ENCODE assay signal across 27 cellular contexts in genomic region chr9:133761641-133762248, GRCh38. TPM values are rescaled to one million over a fixed set of nuclear protein-coding genes. Genes with fewer than 3 reads are reported as not detected.
DNase-seq lines count a peak whose midpoint lies in the region; ATAC-seq and TF ChIP-seq lines count a peak whose summit lies in the region.
"Had no signal": no experiment of that assay in that cellular context is flagged by ENCODE, and none has a peak within 500 bp of the region (broad histone marks: within the 10 kb centered on the region; RNA-seq: fewer than 3 reads in every experiment).

No MANE protein-coding gene starts in this region.

- no peaks in the 10 kb centered on the region for H3K9me3 Mint-ChIP-seq in activated CD8-positive, alpha-beta memory T cell treated with anti-CD3 and anti-CD28 coated beads, Interleukin-2, amount 10 ng/mL, durations not matched to agents 7 days and 5 days (ENCODE audit: low read depth)
- H3K9me3 Mint-ChIP-seq in type B pancreatic cell = no peaks in the 10 kb centered on the region
- peaks cover 13% of the 10 kb centered on the region for H3K9me3 Mint-ChIP-seq in activated T-helper 2 cell treated with anti-CD3 and anti-CD28 coated beads, Interferon-gamma antibody, Interleukin-2, Interleukin-4, amounts not matched to agents 10 μg/mL and 5 μg/mL and 100 μg/mL, durations not matched to agents 14 hours and 24 hours and 36 hours
- H3K9me3 Mint-ChIP-seq in activated CD8-positive, alpha-beta T cell treated with anti-CD3 and anti-CD28 coated beads for 36 hours = peaks cover 5% of the 10 kb centered on the region

- no peaks in the 10 kb centered on the region for H3K4me1 Mint-ChIP-seq in activated CD8-positive, alpha-beta memory T cell treated with anti-CD3 and anti-CD28 coated beads, Interleukin-2, amount 10 ng/mL, durations not matched to agents 7 days and 5 days
- H3K4me1 Mint-ChIP-seq in type B pancreatic cell (ENCODE audit: unreplicated experiment) = peaks cover 4% of the 10 kb centered on the region
- no peaks in the 10 kb centered on the region for H3K4me1 Mint-ChIP-seq in activated T-helper 2 cell treated with anti-CD3 and anti-CD28 coated beads, Interferon-gamma antibody, Interleukin-2, Interleukin-4, amounts not matched to agents 10 μg/mL and 5 μg/mL and 100 μg/mL, durations not matched to agents 14 hours and 24 hours and 36 hours (ENCODE audit: low read depth)
- H3K4me1 Mint-ChIP-seq in activated CD8-positive, alpha-beta T cell treated with anti-CD3 and anti-CD28 coated beads for 36 hours (ENCODE audit: low read depth) = no peaks in the 10 kb centered on the region
- H3K4me1 Mint-ChIP-seq: brain, CD14-positive monocyte had no signal

- CTCF ChIA-PET in activated CD8-positive, alpha-beta memory T cell treated with anti-CD3 and anti-CD28 coated beads, Interleukin-2, amount 10 ng/mL, durations not matched to agents 7 days and 5 days (lab: Charles Lee) = no interaction called here
- CTCF ChIA-PET in activated CD8-positive, alpha-beta T cell treated with anti-CD3 and anti-CD28 coated beads for 36 hours (lab: Charles Lee) = no interaction called here

- TF ChIP-seq CTCF in type B pancreatic cell (conservative IDR thresholded peaks at IDR 0.05) = no peak
- TF ChIP-seq CTCF in activated CD8-positive, alpha-beta T cell treated with anti-CD3 and anti-CD28 coated beads for 36 hours (IDR thresholded peaks at IDR 0.05) = no peak

- peak; percentile 31 for DNase-seq in activated effector memory CD4-positive, alpha-beta T cell treated with anti-CD3 and anti-CD28 coated beads, Interleukin-2, amount 50 U/mL, for 16 hours
- DNase-seq in activated effector memory CD4-positive, alpha-beta T cell treated with Interleukin-2 at 50 U/mL for 16 hours = no peak
- peak; percentile 28 for DNase-seq in activated CD8-positive, alpha-beta memory T cell treated with anti-CD3 and anti-CD28 coated beads, Interleukin-2, amount 10 ng/mL, durations not matched to agents 7 days and 5 days
- DNase-seq in mucosa of gallbladder (ENCODE audit: low spot score) (peak; percentile 6), type B pancreatic cell (ENCODE audit: extremely low spot score, unreplicated experiment) (peak; percentile 44), DMS79 treated with DMSO at 0.1 percent for 48 hours (lab: John Stamatoyannopoulos, UW) (no peak)
- no peak for DNase-seq in activated T-helper 2 cell treated with anti-CD3 and anti-CD28 coated beads, Interferon-gamma antibody, Interleukin-2, Interleukin-4, amounts not matched to agents 10 μg/mL and 5 μg/mL and 100 μg/mL, durations not matched to agents 14 hours and 24 hours and 36 hours (ENCODE audit: low spot score)
- no peak for DNase-seq in activated CD8-positive, alpha-beta T cell treated with anti-CD3 and anti-CD28 coated beads for 36 hours
- DNase-seq: activated CD4-positive, alpha-beta T cell treated with anti-CD3 and anti-CD28 coated beads for 4 hours; activated naive CD4-positive, alpha-beta T cell; activated T-cell treated with anti-CD3 and anti-CD28 coated beads, Interleukin-2, amount 50 U/mL, for 24 hours; amniotic stem cell; Calu3; effector CD4-positive, alpha-beta T cell; HFFc6; hypothalamus; NCI-H1048; NCI-H2107; PC-9; SIG-M5; stimulated activated CD4-positive, alpha-beta T cell treated with anti-CD3 and anti-CD28 coated beads, Interleukin-12 subunit alpha, Interleukin-12 subunit beta, amount 100 ng/mL, for 4 hours; stimulated activated CD4-positive, alpha-beta T cell treated with anti-CD3 and anti-CD28 coated beads, Interleukin-2, amount 100 ng/mL, for 48 hours had no signal

- ATAC-seq in activated CD8-positive, alpha-beta memory T cell treated with anti-CD3 and anti-CD28 coated beads, Interleukin-2, amount 10 ng/mL, durations not matched to agents 7 days and 5 days = no peak
- ATAC-seq in activated CD8-positive, alpha-beta T cell treated with anti-CD3 and anti-CD28 coated beads for 36 hours = no peak
- ATAC-seq: GM23338, left colon, right cardiac atrium had no signal

- H3K27ac Mint-ChIP-seq in activated CD8-positive, alpha-beta memory T cell treated with anti-CD3 and anti-CD28 coated beads, Interleukin-2, amount 10 ng/mL, durations not matched to agents 7 days and 5 days = no peak overlapping the region
- no peak overlapping the region for H3K27ac Mint-ChIP-seq in type B pancreatic cell
- no peak overlapping the region for H3K27ac Mint-ChIP-seq in activated T-helper 2 cell treated with anti-CD3 and anti-CD28 coated beads, Interferon-gamma antibody, Interleukin-2, Interleukin-4, amounts not matched to agents 10 μg/mL and 5 μg/mL and 100 μg/mL, durations not matched to agents 14 hours and 24 hours and 36 hours
- H3K27ac Mint-ChIP-seq in activated CD8-positive, alpha-beta T cell treated with anti-CD3 and anti-CD28 coated beads for 36 hours = no peak overlapping the region
- H3K27ac Mint-ChIP-seq: activated T-cell treated with anti-CD3 and anti-CD28 coated beads, Interleukin-2, amount 50 U/mL, for 24 hours; CD14-positive monocyte; GM23338; HFFc6 had no signal

- intact Hi-C loops in activated T-helper 2 cell treated with anti-CD3 and anti-CD28 coated beads, Interferon-gamma antibody, Interleukin-2, Interleukin-4, amounts not matched to agents 10 μg/mL and 5 μg/mL and 100 μg/mL, durations not matched to agents 14 hours and 24 hours and 36 hours (cut with micrococcal nuclease) = no loop called here
- intact Hi-C loops in activated CD8-positive, alpha-beta T cell treated with anti-CD3 and anti-CD28 coated beads for 36 hours (cut with micrococcal nuclease) = no loop called here

- peaks cover under 1% of the 10 kb centered on the region for H3K36me3 Mint-ChIP-seq in activated CD8-positive, alpha-beta memory T cell treated with anti-CD3 and anti-CD28 coated beads, Interleukin-2, amount 10 ng/mL, durations not matched to agents 7 days and 5 days
- peaks cover 37% of the 10 kb centered on the region for H3K36me3 Mint-ChIP-seq in type B pancreatic cell
- no peaks in the 10 kb centered on the region for H3K36me3 Mint-ChIP-seq in activated T-helper 2 cell treated with anti-CD3 and anti-CD28 coated beads, Interferon-gamma antibody, Interleukin-2, Interleukin-4, amounts not matched to agents 10 μg/mL and 5 μg/mL and 100 μg/mL, durations not matched to agents 14 hours and 24 hours and 36 hours (ENCODE audit: low read depth)
- peaks cover 15% of the 10 kb centered on the region for H3K36me3 Mint-ChIP-seq in activated CD8-positive, alpha-beta T cell treated with anti-CD3 and anti-CD28 coated beads for 36 hours (ENCODE audit: low read depth)

- no peak overlapping the region for H3K4me3 Mint-ChIP-seq in activated CD8-positive, alpha-beta memory T cell treated with anti-CD3 and anti-CD28 coated beads, Interleukin-2, amount 10 ng/mL, durations not matched to agents 7 days and 5 days
- H3K4me3 Mint-ChIP-seq in type B pancreatic cell = no peak overlapping the region
- H3K4me3 Mint-ChIP-seq in activated T-helper 2 cell treated with anti-CD3 and anti-CD28 coated beads, Interferon-gamma antibody, Interleukin-2, Interleukin-4, amounts not matched to agents 10 μg/mL and 5 μg/mL and 100 μg/mL, durations not matched to agents 14 hours and 24 hours and 36 hours (ENCODE audit: low read depth) = no peak overlapping the region
- H3K4me3 Mint-ChIP-seq in activated CD8-positive, alpha-beta T cell treated with anti-CD3 and anti-CD28 coated beads for 36 hours = no peak overlapping the region
- H3K4me3 Mint-ChIP-seq: activated T-cell treated with anti-CD3 and anti-CD28 coated beads, Interleukin-2, amount 50 U/mL, for 24 hours; brain; CD14-positive monocyte; GM23338; HFFc6 had no signal

- POLR2A ChIA-PET in activated CD8-positive, alpha-beta T cell treated with anti-CD3 and anti-CD28 coated beads for 36 hours (lab: Charles Lee) = no interaction called here

- peaks cover 5% of the 10 kb centered on the region for H3K27me3 Mint-ChIP-seq in activated CD8-positive, alpha-beta memory T cell treated with anti-CD3 and anti-CD28 coated beads, Interleukin-2, amount 10 ng/mL, durations not matched to agents 7 days and 5 days
- no peaks in the 10 kb centered on the region for H3K27me3 Mint-ChIP-seq in type B pancreatic cell
- H3K27me3 Mint-ChIP-seq in activated T-helper 2 cell treated with anti-CD3 and anti-CD28 coated beads, Interferon-gamma antibody, Interleukin-2, Interleukin-4, amounts not matched to agents 10 μg/mL and 5 μg/mL and 100 μg/mL, durations not matched to agents 14 hours and 24 hours and 36 hours (ENCODE audit: low read depth) = no peaks in the 10 kb centered on the region
- H3K27me3 Mint-ChIP-seq in activated CD8-positive, alpha-beta T cell treated with anti-CD3 and anti-CD28 coated beads for 36 hours = peaks cover 3% of the 10 kb centered on the region
- H3K27me3 Mint-ChIP-seq: brain had no signal

RNA-seq across cellular contexts. Expression of gene SARDH, which starts 23.6 kb away (rescaled TPM):
- total RNA-seq in activated CD8-positive, alpha-beta memory T cell treated with anti-CD3 and anti-CD28 coated beads, Interleukin-2, amount 10 ng/mL, durations not matched to agents 7 days and 5 days = under 1 TPM; 0.38 to 0.56 TPM
- 2.8 TPM for total RNA-seq in mucosa of gallbladder
- total RNA-seq in type B pancreatic cell (ENCODE audit: low replicate concordance) = 0.76 and 6.8 TPM in 2 replicates
- total RNA-seq in activated T-helper 2 cell treated with anti-CD3 and anti-CD28 coated beads, Interferon-gamma antibody, Interleukin-2, Interleukin-4, amounts not matched to agents 10 μg/mL and 5 μg/mL and 100 μg/mL, durations not matched to agents 14 hours and 24 hours and 36 hours = 1.1 and 1.6 TPM in 2 replicates
- total RNA-seq in activated CD8-positive, alpha-beta T cell treated with anti-CD3 and anti-CD28 coated beads for 36 hours = 1 to 10 TPM; 5.5 to 5.6 TPM
- total RNA-seq: Calu3 had no signal

Comparison
In these comparisons a context has a peak if more than half of its experiments do, and no peak if none do; other contexts are left out.
1. DNase-seq: peak in activated effector memory CD4-positive, alpha-beta T cell treated with anti-CD3 and anti-CD28 coated beads, Interleukin-2, amount 50 U/mL, for 16 hours (single experiment), activated CD8-positive, alpha-beta memory T cell treated with anti-CD3 and anti-CD28 coated beads, Interleukin-2, amount 10 ng/mL, durations not matched to agents 7 days and 5 days (single experiment), mucosa of gallbladder (single experiment) and type B pancreatic cell (single experiment); none in activated effector memory CD4-positive, alpha-beta T cell treated with Interleukin-2 at 50 U/mL for 16 hours (single experiment), activated T-helper 2 cell treated with anti-CD3 and anti-CD28 coated beads, Interferon-gamma antibody, Interleukin-2, Interleukin-4, amounts not matched to agents 10 μg/mL and 5 μg/mL and 100 μg/mL, durations not matched to agents 14 hours and 24 hours and 36 hours (single experiment), activated CD8-positive, alpha-beta T cell treated with anti-CD3 and anti-CD28 coated beads for 36 hours (single experiment) and DMS79 treated with DMSO at 0.1 percent for 48 hours (single experiment).